In genomic region chr3:15312550-15312949, GRCh38 we compare ENCODE assay signal across 30 cellular contexts. TPM values are rescaled to one million over a fixed set of nuclear protein-coding genes. Genes with fewer than 3 reads are reported as not detected.
DNase-seq lines count a peak whose midpoint lies in the region; ATAC-seq, FAIRE-seq and TF ChIP-seq lines count a peak whose summit lies in the region.
"Had no signal": no experiment of that assay in that cellular context is flagged by ENCODE, and none has a peak within 500 bp of the region (broad histone marks: within the 10 kb centered on the region; RNA-seq: fewer than 3 reads in every experiment).

No MANE protein-coding gene starts in this region.

- H2AK5ac ChIP-seq in trophoblast cell (ENCODE audit: low read length), result no peak overlapping the region

- RAD21 ChIA-PET in GM12878 (lab: Charles Lee; ENCODE audit: unreplicated experiment), result interaction anchor here (1.2 to 4.2 kb wide), 3 partner anchors 18 to 49 kb away, joined by 3 to 20 read pairs (median 6); no protein-coding TSS in a partner anchor

- H2BK5ac ChIP-seq in trophoblast cell (ENCODE audit: low read depth, low read length, poor library complexity), result no peak overlapping the region

- peaks cover 15% of the 10 kb centered on the region for H3K79me2 ChIP-seq in GM12878 (ENCODE audit: control insufficient read depth, insufficient read depth, low read length)
- H3K79me2 ChIP-seq in trophoblast cell (ENCODE audit: control insufficient read depth, insufficient read depth, low read length, poor library complexity), result peaks cover 26% of the 10 kb centered on the region

- no peak overlapping the region for H4K91ac ChIP-seq in trophoblast cell (ENCODE audit: low read depth, low read length)

- H3K4me2 ChIP-seq in GM12878 (ENCODE audit: control insufficient read depth, insufficient read depth) (no peak overlapping the region), trophoblast cell (ENCODE audit: low read length) (no peak overlapping the region)

- peaks cover 24% of the 10 kb centered on the region for H3K79me1 ChIP-seq in trophoblast cell (ENCODE audit: low read length)

- H3K36me3 ChIP-seq in GM12878 (ENCODE audit: control insufficient read depth in 2 of 2, insufficient read depth in 2 of 2, low read length in 1 of 2) (peaks cover 0 to 5% of the 10 kb centered on the region in 2 experiments; a peak in 2 of 4 replicates), trophoblast cell (ENCODE audit: control insufficient read depth in 1 of 2, insufficient read depth in 2 of 2, low read length in 2 of 2) (peaks cover 9 to 11% of the 10 kb centered on the region in 2 experiments)
- H3K36me3 ChIP-seq: MG63, right lobe of liver had no signal

- no peak for TF ChIP-seq RAD21 in GM12878 (IDR thresholded peaks at IDR 0.05; ENCODE audit: insufficient read depth, low read depth, low read length)

- no peak overlapping the region for H2BK120ac ChIP-seq in trophoblast cell (ENCODE audit: insufficient read depth, low read length, poor library complexity)

- H3K27ac ChIP-seq in GM12878 (ENCODE audit: control insufficient read depth, insufficient read depth), result no peak overlapping the region
- peak overlapping the region; percentile 31 for H3K27ac ChIP-seq in trophoblast cell (ENCODE audit: low read depth, low read length)
- H3K27ac ChIP-seq: coronary artery, epithelial cell of prostate, right lobe of liver had no signal

- intact Hi-C loops in activated CD4-positive, alpha-beta T cell treated with anti-CD3 and anti-CD28 coated beads, Interleukin-2, amount 10 ng/mL, durations not matched to agents 24 days and 14 days (cut with micrococcal nuclease), result loop anchor here (5.0 kb wide), 1 partner anchor 105 kb away; the partner anchor contains the start of gene CAPN7
- intact Hi-C loops in GM12878 (cut with micrococcal nuclease; ENCODE audit: unreplicated experiment), result no loop called here

- H3K9me3 ChIP-seq in GM12878 (replicated peaks; ENCODE audit: control insufficient read depth, insufficient read depth, low read length), result no peaks in the 10 kb centered on the region
- H3K9me3 ChIP-seq in trophoblast cell (ENCODE audit: insufficient read depth, low read depth, low read length), result no peaks in the 10 kb centered on the region
- H3K9me3 ChIP-seq: MG63, right lobe of liver, tibial artery had no signal

- H4K20me1 ChIP-seq in GM12878 (ENCODE audit: control insufficient read depth, insufficient read depth), result no peaks in the 10 kb centered on the region

- no peak for DNase-seq in activated CD4-positive, alpha-beta T cell treated with anti-CD3 and anti-CD28 coated beads, Interleukin-2, amount 10 ng/mL, durations not matched to agents 24 days and 14 days
- DNase-seq in activated CD4-positive, alpha-beta T cell treated with anti-CD3 and anti-CD28 coated beads for 4 hours, result no peak
- no peak for DNase-seq in GM12878 (ENCODE audit: low read depth, low spot score)
- DNase-seq in trophoblast cell, result no peak
- DNase-seq in NCI-H2171 (lab: John Stamatoyannopoulos, UW), result no peak
- DNase-seq: activated CD4-positive, alpha-beta T cell treated with anti-CD3 and anti-CD28 coated beads for 1 hour; activated gamma-delta T cell treated with Interleukin-2 at 50 U/mL for 16 hours; activated T-cell treated with anti-CD3 and anti-CD28 coated beads, Interleukin-2, amount 50 U/mL, for 1 hour; DMS79 treated with DMSO at 0.1 percent for 48 hours; effector CD8-positive, alpha-beta T cell; GF-D8; glutamatergic neuron; KG1; MG63; NCI-H1417 treated with DMSO at 0.1 percent for 48 hours; NCI-H2029 treated with DMSO at 0.1 percent for 48 hours; NCI-H2227 treated with DMSO at 0.1 percent for 48 hours; NCI-H526; right lobe of liver; stimulated activated CD8-positive, alpha-beta memory T cell treated with anti-CD3 and anti-CD28 coated beads, Interleukin-4, amount 100 ng/mL, for 48 hours; stimulated activated naive CD8-positive, alpha-beta T cell treated with anti-CD3 and anti-CD28 coated beads, Interleukin-15, amount 100 ng/mL, for 72 hours; T-cell; tibial artery had no signal

- H3K14ac ChIP-seq in trophoblast cell (ENCODE audit: low read length), result no peak overlapping the region

- POLR2A ChIA-PET in GM12878 (lab: Charles Lee), result interaction anchor here (1.0 to 1.1 kb wide), 2 partner anchors 20 to 36 kb away, joined by 3 read pairs; no protein-coding TSS in a partner anchor

- no peak overlapping the region for H3K4ac ChIP-seq in trophoblast cell (ENCODE audit: low read depth, low read length)

- H3K27me3 Mint-ChIP-seq in activated CD4-positive, alpha-beta T cell treated with anti-CD3 and anti-CD28 coated beads, Interleukin-2, amount 10 ng/mL, durations not matched to agents 24 days and 14 days, result no peaks in the 10 kb centered on the region
- H3K27me3 Mint-ChIP-seq: progenitor cell of endocrine pancreas; stimulated activated naive CD8-positive, alpha-beta T cell treated with anti-CD3 and anti-CD28 coated beads, Interleukin-15, amount 100 ng/mL, for 72 hours; T-cell had no signal

- H3K27me3 ChIP-seq in GM12878 (replicated peaks in 1 of 2; ENCODE audit: control insufficient read depth in 2 of 2, insufficient read depth in 2 of 2, low read length in 1 of 2), result no peaks in the 10 kb centered on the region
- H3K27me3 ChIP-seq in trophoblast cell (ENCODE audit: insufficient read depth, low read length), result no peaks in the 10 kb centered on the region
- H3K27me3 ChIP-seq: MG63, right lobe of liver, tibial artery had no signal

- CTCF ChIA-PET in GM12878 (lab: Yijun Ruan, JAX), result interaction anchor here (0.9 to 1.3 kb wide), 3 partner anchors 20 to 33 kb away, joined by 4 to 6 read pairs (median 4); partner anchors contain the start of gene SH3BP5

- TF ChIP-seq EP300 in GM12878 (IDR thresholded peaks at IDR 0.05; ENCODE audit: borderline replicate concordance in 1 of 2, control insufficient read depth in 1 of 2, low read depth in 2 of 2, low read length in 2 of 2), result no peak

- H3K9me3 Mint-ChIP-seq in activated CD4-positive, alpha-beta T cell treated with anti-CD3 and anti-CD28 coated beads, Interleukin-2, amount 10 ng/mL, durations not matched to agents 24 days and 14 days, result no peaks in the 10 kb centered on the region
- H3K9me3 Mint-ChIP-seq: CD14-positive monocyte; stimulated activated naive CD8-positive, alpha-beta T cell treated with anti-CD3 and anti-CD28 coated beads, Interleukin-15, amount 100 ng/mL, for 72 hours; T-cell had no signal

- no peak overlapping the region for H4K12ac ChIP-seq in trophoblast cell (ENCODE audit: low read depth, low read length)

- H3K27ac Mint-ChIP-seq in activated CD4-positive, alpha-beta T cell treated with anti-CD3 and anti-CD28 coated beads, Interleukin-2, amount 10 ng/mL, durations not matched to agents 24 days and 14 days, result peak overlapping the region; percentile 55
- H3K27ac Mint-ChIP-seq: stimulated activated naive CD8-positive, alpha-beta T cell treated with anti-CD3 and anti-CD28 coated beads, Interleukin-15, amount 100 ng/mL, for 72 hours had no signal

- H2BK12ac ChIP-seq in trophoblast cell (ENCODE audit: low read length), result no peak overlapping the region

- H3K4me1 ChIP-seq in GM12878 (ENCODE audit: control insufficient read depth, insufficient read depth, low read length), result peaks cover 54% of the 10 kb centered on the region
- H3K4me1 ChIP-seq in trophoblast cell (ENCODE audit: control insufficient read depth in 1 of 2, insufficient read depth in 2 of 2, low read length in 2 of 2), result peaks cover 32 to 48% of the 10 kb centered on the region in 2 experiments

- SMC1A ChIA-PET in GM12878 (lab: Charles Lee; ENCODE audit: uncharacterized antibody, unreplicated experiment), result interaction anchor here (1.1 to 1.4 kb wide), 4 partner anchors 11 to 93 kb away, joined by 3 to 5 read pairs (median 4); no protein-coding TSS in a partner anchor

- no peak overlapping the region for H3K23ac ChIP-seq in trophoblast cell (ENCODE audit: low read length)

- H2AFZ ChIP-seq in GM12878 (ENCODE audit: control insufficient read depth, low read depth, low read length) (no peak overlapping the region), trophoblast cell (ENCODE audit: insufficient read depth, low read length, poor library complexity) (no peak overlapping the region)

- 41% methylated on average over 2 of the region's 2 CpGs for WGBS in GM12878 (ENCODE audit: insufficient coverage, insufficient replicate concordance, low lambda C conversion rate, missing lambda C conversion rate)
- WGBS in trophoblast cell (ENCODE audit: extremely low coverage, insufficient coverage, insufficient read length), result no CpG with 5 or more reads among the region's 2 CpGs

- TF ChIP-seq POLR2A in GM12878 (IDR thresholded peaks at IDR 0.05; ENCODE audit: low read depth, low read length), result no peak

- peaks cover 64% of the 10 kb centered on the region for H3K4me1 Mint-ChIP-seq in activated CD4-positive, alpha-beta T cell treated with anti-CD3 and anti-CD28 coated beads, Interleukin-2, amount 10 ng/mL, durations not matched to agents 24 days and 14 days

- H3K4me3 ChIP-seq in GM12878 (no peak overlapping the region), trophoblast cell (ENCODE audit: low read depth, low read length) (no peak overlapping the region)
- H3K4me3 ChIP-seq: coronary artery, MG63, right lobe of liver, tibial artery had no signal

- peaks cover 16% of the 10 kb centered on the region for H3K36me3 Mint-ChIP-seq in activated CD4-positive, alpha-beta T cell treated with anti-CD3 and anti-CD28 coated beads, Interleukin-2, amount 10 ng/mL, durations not matched to agents 24 days and 14 days (ENCODE audit: low read depth)

- BruUV-seq in GM12878 (replicated peaks; lab: Mats Ljungman, UMichigan), result TSS peak; percentile 11

- no peak for FAIRE-seq in GM12878 (lab: Jason Lieb, UNC)

- no peak overlapping the region for H4K8ac ChIP-seq in trophoblast cell (ENCODE audit: low read depth, low read length)

- no peak overlapping the region for H3K18ac ChIP-seq in trophoblast cell (ENCODE audit: low read length)

- H3K9ac ChIP-seq in GM12878 (ENCODE audit: control insufficient read depth, insufficient read depth, low read length), result no peak overlapping the region
- H3K9ac ChIP-seq in trophoblast cell (ENCODE audit: low read length), result no peak overlapping the region

- no peak overlapping the region for H3K4me3 Mint-ChIP-seq in activated CD4-positive, alpha-beta T cell treated with anti-CD3 and anti-CD28 coated beads, Interleukin-2, amount 10 ng/mL, durations not matched to agents 24 days and 14 days
- H3K4me3 Mint-ChIP-seq: CD14-positive monocyte; stimulated activated naive CD8-positive, alpha-beta T cell treated with anti-CD3 and anti-CD28 coated beads, Interleukin-15, amount 100 ng/mL, for 72 hours; T-cell had no signal

- in situ Hi-C loops in GM12878 (cut with MboI), result no loop called here

- no peak for TF ChIP-seq CTCF in GM12878 (IDR thresholded peaks at IDR 0.05 in 2 of 3, conservative IDR thresholded peaks at IDR 0.05 in 1 of 3; ENCODE audit: control insufficient read depth in 2 of 3, extremely low read depth in 1 of 3, insufficient read depth in 1 of 3, low read depth in 3 of 3, low read length in 3 of 3)

- no peak for ATAC-seq in GM12878
- ATAC-seq in HG03432 (IDR thresholded peaks at IDR 0.05; ENCODE audit: unreplicated experiment), result no peak
- no peak for ATAC-seq in GM18502 (IDR thresholded peaks at IDR 0.05; ENCODE audit: poor library complexity, unreplicated experiment)
- no peak for ATAC-seq in HG03460 (IDR thresholded peaks at IDR 0.05; ENCODE audit: unreplicated experiment)
- ATAC-seq: right lobe of liver; stimulated activated naive CD8-positive, alpha-beta T cell treated with anti-CD3 and anti-CD28 coated beads, Interleukin-15, amount 100 ng/mL, for 72 hours; T-cell had no signal

RNA-seq across cellular contexts. Expression of gene SH3BP5, which starts 19.8 kb away (rescaled TPM):
- total RNA-seq in activated CD4-positive, alpha-beta T cell treated with anti-CD3 and anti-CD28 coated beads, Interleukin-2, amount 10 ng/mL, durations not matched to agents 24 days and 14 days, result 19.5 and 19.8 TPM in 2 replicates
- 20.0 and 21.6 TPM in 2 replicates for total RNA-seq in GM12878 (2013; cell fraction: nucleolus; rRNA removed)
- total RNA-seq in GM12878 (2014; rRNA removed) (37.9 and 41.0 TPM in 2 replicates), GM12878 (2014; rRNA removed; fragmentation: Illumina TruSeq; extraction: Trizol) (45.6 and 46.5 TPM in 2 replicates), GM12878 (2021) (60.5 and 64.6 TPM in 2 replicates)
- polyA plus RNA-seq in GM12878 (2011; ENCODE audit: low read depth), result 11.6 TPM
- polyA plus RNA-seq in GM12878 (2011; rRNA removed) (82.9 and 94.0 TPM in 2 replicates), GM12878 (2014; fragmentation: Illumina TruSeq; extraction: Trizol) (87.5 and 94.9 TPM in 2 replicates), GM12878 (2014; fragmentation: Nextera tagmentation; extraction: Ambion mirVana) (10 to 100 TPM; 14.9 to 33.8 TPM), GM12878 (2014; rRNA removed) (71.1 and 74.0 TPM in 2 replicates), GM12878 (2016; fragmentation: Nextera tagmentation; extraction: Ambion mirVana) (10 to 100 TPM; 29.9 to 35.4 TPM)
- polyA plus RNA-seq in GM12878 (2011; cell fraction: cytosol; rRNA removed), result 64.1 and 87.7 TPM in 2 replicates
- polyA plus RNA-seq in GM12878 (2011; cell fraction: nucleus; rRNA removed), result 66.7 and 81.4 TPM in 2 replicates
- 17.8 and 20.3 TPM in 2 replicates for polyA plus RNA-seq in GM12878 (2012)
- 36.2 and 55.3 TPM in 2 replicates for polyA minus RNA-seq in GM12878 (2011; rRNA and poly(A)+ RNA removed)
- polyA minus RNA-seq in GM12878 (2011; cell fraction: cytosol; rRNA and poly(A)+ RNA removed), result 16.4 and 25.8 TPM in 2 replicates
- 16.0 and 31.0 TPM in 2 replicates for polyA minus RNA-seq in GM12878 (2011; cell fraction: nucleus; rRNA and poly(A)+ RNA removed)
- polyA plus RNA-seq in trophoblast cell (2013), result 163 and 169 TPM in 2 replicates
